Comparison of ENCODE assay signal across 14 cellular contexts in the genomic region with DNA sequence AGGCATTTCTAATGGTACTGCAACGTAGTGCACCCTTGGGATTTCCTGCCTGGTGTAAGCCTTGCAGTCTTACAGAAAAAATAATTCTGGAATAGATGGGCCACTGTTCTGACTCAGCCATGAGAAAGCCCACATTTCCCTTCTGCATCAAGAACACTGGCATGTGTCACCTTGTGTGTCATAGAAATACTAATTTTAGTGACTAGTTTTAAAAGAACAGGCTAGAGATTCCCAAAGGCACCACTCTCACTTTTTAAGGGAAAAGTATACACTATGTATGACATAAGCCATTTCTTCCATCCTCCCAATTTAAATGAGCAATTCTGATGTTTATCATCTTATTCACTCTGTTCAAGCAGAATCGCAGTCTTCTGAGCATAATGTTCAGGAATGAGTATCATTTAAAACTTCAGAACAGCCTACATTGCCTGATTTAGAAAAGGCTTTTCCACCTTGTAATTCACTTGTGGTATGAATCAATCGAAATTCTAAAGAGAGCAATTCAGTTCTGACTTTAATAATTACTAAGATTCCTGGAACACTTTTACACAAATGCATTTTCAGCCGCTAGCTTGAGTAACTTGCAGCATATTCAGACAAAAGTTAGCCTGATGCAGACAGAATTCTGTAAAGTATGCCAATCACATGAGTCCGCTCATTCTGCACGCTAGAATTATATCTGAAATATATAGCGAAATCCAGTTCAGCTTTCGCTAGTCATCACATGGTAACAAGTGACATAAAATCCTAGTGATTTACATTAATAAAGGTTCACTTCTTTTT. TPM values are rescaled to one million over a fixed set of nuclear protein-coding genes. Genes with fewer than 3 reads are reported as not detected.
DNase-seq lines count a peak whose midpoint lies in the region; ATAC-seq and TF ChIP-seq lines count a peak whose summit lies in the region.
"Had no signal": no experiment of that assay in that cellular context is flagged by ENCODE, and none has a peak within 500 bp of the region (broad histone marks: within the 10 kb centered on the region; RNA-seq: fewer than 3 reads in every experiment).

No MANE protein-coding gene starts in this region.

- H3K36me3 ChIP-seq in mesendoderm (ENCODE audit: control insufficient read depth, insufficient read depth, low read length) = no peaks in the 10 kb centered on the region
- H3K36me3 ChIP-seq: esophagus muscularis mucosa, suprapubic skin had no signal

- H3K23ac ChIP-seq in mesendoderm (ENCODE audit: low read length) = no peak overlapping the region

- H3K27ac ChIP-seq in mesendoderm (ENCODE audit: low read depth, low read length) = no peak overlapping the region
- H3K27ac ChIP-seq: esophagus muscularis mucosa, suprapubic skin had no signal

- DNase-seq in stimulated activated CD4-positive, alpha-beta T cell treated with anti-CD3 and anti-CD28 coated beads, Interleukin-4, amount 100 ng/mL, for 24 hours = peak; percentile 30
- no peak for DNase-seq in stimulated activated CD4-positive, alpha-beta T cell treated with anti-CD3 and anti-CD28 coated beads, Interleukin-4, amount 100 ng/mL, for 4 hours
- DNase-seq in RPMI7951 (ENCODE audit: low read depth) (peak; percentile 69), fibroblast of the aortic adventitia (ENCODE audit: low read depth) (peak; percentile 68), natural killer cell (no peak), NCI-H2081 treated with DMSO at 0.1 percent for 48 hours (lab: John Stamatoyannopoulos, UW) (no peak), mesendoderm (no peak), NCI-H2081 (lab: John Stamatoyannopoulos, UW) (no peak)
- DNase-seq: CD4-positive, CD25-positive, alpha-beta regulatory T cell; left colon; NCI-H774 had no signal

- H3K27me3 ChIP-seq in mesendoderm (ENCODE audit: insufficient read depth, low read length, poor library complexity) = no peaks in the 10 kb centered on the region
- H3K27me3 ChIP-seq: esophagus muscularis mucosa, suprapubic skin had no signal

- no peak overlapping the region for H2AK5ac ChIP-seq in mesendoderm (ENCODE audit: low read length)

- H3K79me2 ChIP-seq in mesendoderm (ENCODE audit: control insufficient read depth, insufficient read depth, low read length) = no peaks in the 10 kb centered on the region

- peaks cover 3% of the 10 kb centered on the region for H3K4me1 ChIP-seq in mesendoderm (ENCODE audit: control insufficient read depth, low read depth, low read length)
- H3K4me1 ChIP-seq: suprapubic skin had no signal

- no peak overlapping the region for H2BK15ac ChIP-seq in mesendoderm (replicated peaks; ENCODE audit: low read depth)

- no peak for ATAC-seq in natural killer cell
- ATAC-seq: left colon had no signal

- no peak overlapping the region for H3K4me3 Mint-ChIP-seq in natural killer cell
- H3K4me3 Mint-ChIP-seq: brain; CD4-positive, CD25-positive, alpha-beta regulatory T cell had no signal

- TF ChIP-seq CTCF in fibroblast of the aortic adventitia (IDR thresholded peaks at IDR 0.05; ENCODE audit: insufficient read depth, low read length) = no peak
- TF ChIP-seq CTCF in natural killer cell (IDR thresholded peaks at IDR 0.05) = no peak

- no peaks in the 10 kb centered on the region for H3K79me1 ChIP-seq in mesendoderm (ENCODE audit: low read length)

- no peak overlapping the region for H3K9ac ChIP-seq in mesendoderm (ENCODE audit: low read length)

- H2BK5ac ChIP-seq in mesendoderm (ENCODE audit: low read length) = no peak overlapping the region

- H3K4ac ChIP-seq in mesendoderm (ENCODE audit: low read depth, low read length) = no peak overlapping the region

- H3K4me2 ChIP-seq in mesendoderm (ENCODE audit: low read length) = no peak overlapping the region

- no CpG with 5 or more reads among the region's 8 CpGs for whole genome bisulfite sequencing in mesendoderm (ENCODE audit: extremely low coverage, insufficient coverage, low lambda C conversion rate)

- intact Hi-C loops in natural killer cell (cut with micrococcal nuclease) = no loop called here

- H4K5ac ChIP-seq in mesendoderm (ENCODE audit: low read length) = no peak overlapping the region

- H3K18ac ChIP-seq in mesendoderm (ENCODE audit: low read length) = no peak overlapping the region

- H4K8ac ChIP-seq in mesendoderm (ENCODE audit: low read depth, low read length) = no peak overlapping the region

- no peaks in the 10 kb centered on the region for H3K27me3 Mint-ChIP-seq in natural killer cell (ENCODE audit: low read depth in 2 of 2)
- H3K27me3 Mint-ChIP-seq: brain; CD4-positive, CD25-positive, alpha-beta regulatory T cell had no signal

- no peak overlapping the region for H3K4me3 ChIP-seq in fibroblast of the aortic adventitia (ENCODE audit: low read depth, low read length)
- no peak overlapping the region for H3K4me3 ChIP-seq in mesendoderm (ENCODE audit: low read length)
- H3K4me3 ChIP-seq: esophagus muscularis mucosa, suprapubic skin had no signal

- no peaks in the 10 kb centered on the region for H3K9me3 Mint-ChIP-seq in natural killer cell
- H3K9me3 Mint-ChIP-seq: brain had no signal

- no peak overlapping the region for H2BK120ac ChIP-seq in mesendoderm (ENCODE audit: low read depth, low read length)

- H3K4me1 Mint-ChIP-seq in natural killer cell = no peaks in the 10 kb centered on the region

- no peak overlapping the region for H3K56ac ChIP-seq in mesendoderm (ENCODE audit: low read length)

- no peak overlapping the region for H3K27ac Mint-ChIP-seq in natural killer cell
- H3K27ac Mint-ChIP-seq: CD4-positive, CD25-positive, alpha-beta regulatory T cell had no signal

- H3K36me3 Mint-ChIP-seq in natural killer cell = no peaks in the 10 kb centered on the region
- H3K36me3 Mint-ChIP-seq: brain; CD4-positive, CD25-positive, alpha-beta regulatory T cell had no signal

RNA-seq across cellular contexts. Expression of gene RGS13, which starts 18.9 kb away (rescaled TPM):
- 0.20 and 0.84 TPM in 2 replicates for total RNA-seq in RPMI7951 (2014; rRNA removed; shearing (Covaris generic))
- total RNA-seq in fibroblast of the aortic adventitia (ENCODE audit: low replicate concordance) (not detected in 2 replicates), natural killer cell (1 to 10 TPM in 1 of 3 donors, under 1 TPM in 2; 0.45 to 1.3 (median 0.77) TPM)
- not detected for polyA plus RNA-seq in mesendoderm (2013, experiment 1 of 2)
- polyA plus RNA-seq in mesendoderm (2013, experiment 2 of 2) = not detected
- polyA plus RNA-seq: CD4-positive, CD25-positive, alpha-beta regulatory T cell had no signal

Comparison
In these comparisons a context has a peak if more than half of its experiments do, and no peak if none do; other contexts are left out.
1. DNase-seq: peak in stimulated activated CD4-positive, alpha-beta T cell treated with anti-CD3 and anti-CD28 coated beads, Interleukin-4, amount 100 ng/mL, for 24 hours (single experiment), RPMI7951 (single experiment) and fibroblast of the aortic adventitia (single experiment); none in stimulated activated CD4-positive, alpha-beta T cell treated with anti-CD3 and anti-CD28 coated beads, Interleukin-4, amount 100 ng/mL, for 4 hours (0 of 2), natural killer cell (single experiment), NCI-H2081 treated with DMSO at 0.1 percent for 48 hours (single experiment), mesendoderm (single experiment) and NCI-H2081 (0 of 2).